ENCODE assay signal across 8 cellular contexts in genomic region chr4:118591339-118592046, GRCh38.
DNase-seq lines count a peak whose midpoint lies in the region; ATAC-seq and TF ChIP-seq lines count a peak whose summit lies in the region.
"Not testable (repeated sequence)": the region's sequence is repeated elsewhere in the genome, so short reads cannot be mapped to it uniquely, and the experiment has no call there.

No MANE protein-coding gene starts in this region.

- H4K20me1 ChIP-seq in BLaER1 treated with 17β-estradiol and CSF1 and Interleukin-3, amounts not matched to agents 10 nM and 100 nM = not testable (repeated sequence)

- TF ChIP-seq CTCF in left lung (IDR thresholded peaks at IDR 0.05) = not testable (repeated sequence)

- POLR2A ChIA-PET in activated CD4-positive, alpha-beta memory T cell treated with anti-CD3 and anti-CD28 coated beads, Interleukin-2, amount 10 ng/mL, durations not matched to agents 7 days and 5 days (lab: Charles Lee) = interaction anchor here (0.6 to 1.3 kb wide), 2 partner anchors 9 to 94 kb away, joined by 3 to 5 read pairs; partner anchors contain the start of gene METTL14

- H3K9ac ChIP-seq in BLaER1 treated with 17β-estradiol and CSF1 and Interleukin-3, amounts not matched to agents 10 nM and 100 nM = peak overlapping the region; percentile 74 to 87 (median 79)

- not testable (repeated sequence) for H3K9me3 Mint-ChIP-seq in activated CD4-positive, alpha-beta memory T cell treated with anti-CD3 and anti-CD28 coated beads, Interleukin-2, amount 10 ng/mL, durations not matched to agents 7 days and 5 days

- H3K27me3 ChIP-seq in BLaER1 treated with 17β-estradiol and CSF1 and Interleukin-3, amounts not matched to agents 10 nM and 100 nM; left lung: not testable (repeated sequence)

- not testable (repeated sequence) for H3K36me3 ChIP-seq in BLaER1 treated with 17β-estradiol and CSF1 and Interleukin-3, amounts not matched to agents 10 nM and 100 nM; left lung

- H3K4me2 ChIP-seq in BLaER1 treated with 17β-estradiol and CSF1 and Interleukin-3, amounts not matched to agents 10 nM and 100 nM = peak overlapping the region; percentile 24 to 85 (median 69); a peak in 21 of 22 replicates

- not testable (repeated sequence) for H3K27me3 Mint-ChIP-seq in activated CD4-positive, alpha-beta memory T cell treated with anti-CD3 and anti-CD28 coated beads, Interleukin-2, amount 10 ng/mL, durations not matched to agents 7 days and 5 days

- H3K4me3 ChIP-seq in BLaER1 treated with 17β-estradiol and CSF1 and Interleukin-3, amounts not matched to agents 10 nM and 100 nM = peak overlapping the region; percentile 59 to 75 (median 67)
- peak overlapping the region; percentile 34 to 51 for H3K4me3 ChIP-seq in left lung

- not testable (repeated sequence) for H3K36me3 Mint-ChIP-seq in activated CD4-positive, alpha-beta memory T cell treated with anti-CD3 and anti-CD28 coated beads, Interleukin-2, amount 10 ng/mL, durations not matched to agents 7 days and 5 days (ENCODE audit: low read depth)

- H3K4me1 Mint-ChIP-seq in activated CD4-positive, alpha-beta memory T cell treated with anti-CD3 and anti-CD28 coated beads, Interleukin-2, amount 10 ng/mL, durations not matched to agents 7 days and 5 days = not testable (repeated sequence)

- peak overlapping the region; percentile 98 for H3K4me3 Mint-ChIP-seq in activated CD4-positive, alpha-beta memory T cell treated with anti-CD3 and anti-CD28 coated beads, Interleukin-2, amount 10 ng/mL, durations not matched to agents 7 days and 5 days

- peak; percentile 70 for DNase-seq in NCI-H748 treated with DMSO at 0.1 percent for 48 hours (lab: John Stamatoyannopoulos, UW)
- DNase-seq in activated CD4-positive, alpha-beta memory T cell treated with anti-CD3 and anti-CD28 coated beads, Interleukin-2, amount 10 ng/mL, durations not matched to agents 7 days and 5 days = peak; percentile 97
- peak; percentile 86 to 93 for DNase-seq in dermis microvascular lymphatic vessel endothelial cell (ENCODE audit: low read depth in 2 of 2)
- peak; percentile 91 to 96 for DNase-seq in left lung
- peak; percentile 96 for DNase-seq in stimulated activated CD4-positive, alpha-beta T cell treated with anti-CD3 and anti-CD28 coated beads, Interleukin-1b, Interleukin-23, amount 100 ng/mL, for 48 hours

- ATAC-seq in GM19324 (IDR thresholded peaks at IDR 0.05; ENCODE audit: low FRiP score, unreplicated experiment) = peak; percentile 99
- peak; percentile 96 for ATAC-seq in HG03442 (IDR thresholded peaks at IDR 0.05; ENCODE audit: unreplicated experiment)
- ATAC-seq in left lung = peak; percentile 97

- H3K4me1 ChIP-seq in BLaER1 treated with 17β-estradiol and CSF1 and Interleukin-3, amounts not matched to agents 10 nM and 100 nM = peaks cover 0 to 26% (median 2%) of the 10 kb centered on the region in 10 experiments; a peak in 8 of 20 replicates
- H3K4me1 ChIP-seq in left lung = not testable (repeated sequence)

- peak overlapping the region; percentile 98 for H3K27ac Mint-ChIP-seq in activated CD4-positive, alpha-beta memory T cell treated with anti-CD3 and anti-CD28 coated beads, Interleukin-2, amount 10 ng/mL, durations not matched to agents 7 days and 5 days

- H3K9me3 ChIP-seq in BLaER1 treated with 17β-estradiol and CSF1 and Interleukin-3, amounts not matched to agents 10 nM and 100 nM (replicated peaks in 1 of 11); left lung: not testable (repeated sequence)

- H3K27ac ChIP-seq in BLaER1 treated with 17β-estradiol and CSF1 and Interleukin-3, amounts not matched to agents 10 nM and 100 nM = peak overlapping the region; percentile 70 to 90 (median 80)
- peak overlapping the region; percentile 26 to 86 for H3K27ac ChIP-seq in left lung

- intact Hi-C loops in left lung (cut with DNase I) = not testable (repeated sequence)

- CTCF ChIA-PET in activated CD4-positive, alpha-beta memory T cell treated with anti-CD3 and anti-CD28 coated beads, Interleukin-2, amount 10 ng/mL, durations not matched to agents 7 days and 5 days (lab: Charles Lee) = not testable (repeated sequence)

Comparison
In these comparisons a context has a peak if more than half of its experiments do, and no peak if none do; other contexts are left out.
1. Peak in every context shown above with its lines: DNase-seq, ATAC-seq, H3K4me3 ChIP-seq and H3K27ac ChIP-seq.